8 cellular contexts compared by ENCODE assay signal in the genomic region with DNA sequence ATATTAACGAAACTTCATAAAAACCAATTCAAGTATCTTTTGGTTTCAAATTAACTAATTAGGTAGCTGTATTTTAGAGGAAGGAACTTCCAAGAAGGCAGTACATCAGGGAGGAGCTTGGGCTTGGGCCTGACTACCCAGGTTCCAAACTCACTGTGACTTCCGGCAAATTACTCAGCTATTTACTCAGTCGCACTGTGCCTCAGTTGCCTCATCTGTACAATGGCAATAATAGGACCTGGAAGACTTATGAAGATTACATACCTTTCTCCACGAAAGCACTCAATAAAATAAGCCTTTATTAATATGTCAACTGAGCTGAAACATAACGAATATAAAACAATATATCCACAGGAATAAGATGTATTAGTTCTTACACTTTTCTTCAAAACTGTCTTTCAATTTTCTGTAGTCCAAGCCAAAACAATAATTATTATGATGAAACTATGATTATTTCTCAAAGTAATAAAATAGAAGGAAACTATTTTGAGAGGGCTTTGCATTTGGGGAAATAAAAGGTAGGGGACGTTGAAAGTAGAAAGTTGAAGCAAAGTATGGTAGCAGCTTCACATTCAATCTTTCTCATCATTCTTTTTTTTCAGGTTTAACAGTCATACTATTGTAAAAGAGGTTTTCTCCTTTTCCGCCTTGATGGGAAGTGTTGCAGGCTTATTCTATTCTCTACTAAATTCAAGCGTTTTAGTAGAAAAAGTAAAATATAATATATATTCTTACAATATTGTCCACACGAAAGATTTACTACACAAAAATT. TPM values are rescaled to one million over a fixed set of nuclear protein-coding genes. Genes with fewer than 3 reads are reported as not detected.
DNase-seq lines count a peak whose midpoint lies in the region; ATAC-seq, FAIRE-seq and TF ChIP-seq lines count a peak whose summit lies in the region.

No MANE protein-coding gene starts in this region.

- H3K9ac ChIP-seq in K562 (ENCODE audit: insufficient read depth in 1 of 2, low read depth in 2 of 2, low read length in 2 of 2), result peak overlapping the region in 1 of 2 experiments; percentile 73; a peak in 3 of 4 replicates

- no peaks in the 10 kb centered on the region for H3K36me3 Mint-ChIP-seq in memory B cell

- H4K20me1 ChIP-seq in K562 (replicated peaks; ENCODE audit: control insufficient read depth, insufficient read depth, low read length), result no peaks in the 10 kb centered on the region

- H3K4me1 ChIP-seq in cardiac muscle cell (ENCODE audit: low read depth), result peaks cover 5% of the 10 kb centered on the region
- peaks cover 5 to 8% of the 10 kb centered on the region in 2 experiments; a peak in 3 of 5 replicates for H3K4me1 ChIP-seq in K562 (replicated peaks in 1 of 2; ENCODE audit: control insufficient read depth in 2 of 2, insufficient read depth in 2 of 2, low read length in 2 of 2)
- no peaks in the 10 kb centered on the region for H3K4me1 ChIP-seq in urinary bladder (ENCODE audit: insufficient read depth)

- ATAC-seq in Right ventricle myocardium superior (ENCODE audit: poor library complexity) (no peak), K562 (no peak), memory B cell (ENCODE audit: low read depth) (no peak)

- no peak for TF ChIP-seq RAD21 in K562 (CRISPR knock-in tag; conservative IDR thresholded peaks at IDR 0.05 in 1 of 2, IDR thresholded peaks at IDR 0.05 in 1 of 2)

- H3K4me2 ChIP-seq in K562 (ENCODE audit: insufficient read depth, low read length), result peak overlapping the region; percentile 87

- BruUV-seq in K562 (replicated peaks; lab: Mats Ljungman, UMichigan), result no TSS peak

- H3K79me2 ChIP-seq in K562 (ENCODE audit: control insufficient read depth, insufficient read depth, low read length), result no peaks in the 10 kb centered on the region

- CTCF ChIA-PET in K562 (lab: Yijun Ruan, JAX; ENCODE audit: low intra/inter-chr PET ratio), result no interaction called here

- POLR2A ChIA-PET in K562 (lab: Yijun Ruan, JAX), result interaction anchor here (0.5 to 3.5 kb wide), 14 partner anchors 9 to 827 kb away, joined by 3 to 25 read pairs (median 4); a partner anchor contains a TSS

- H3K27ac ChIP-seq in cardiac muscle cell (peak overlapping the region; percentile 87), K562 (ENCODE audit: extremely low read depth, low read depth, low read length) (peak overlapping the region; percentile 92), urinary bladder (ENCODE audit: low read depth) (peak overlapping the region; percentile 73)

- TF ChIP-seq POLR2A in K562 (conservative IDR thresholded peaks at IDR 0.05), result no peak

- H3K4me3 Mint-ChIP-seq in memory B cell, result peak overlapping the region; percentile 93

- TF ChIP-seq CTCF in cardiac muscle cell (IDR thresholded peaks at IDR 0.05; ENCODE audit: low read depth, low read length) (no peak), K562 (IDR thresholded peaks at IDR 0.05 in 2 of 3, conservative IDR thresholded peaks at IDR 0.05 in 1 of 3; ENCODE audit: insufficient read depth in 2 of 3, low read depth in 1 of 3, low read length in 3 of 3) (no peak)

- H3K36me3 ChIP-seq in cardiac muscle cell (no peaks in the 10 kb centered on the region), K562 (ENCODE audit: control insufficient read depth, insufficient read depth, low read length) (no peaks in the 10 kb centered on the region), urinary bladder (ENCODE audit: insufficient read depth) (no peaks in the 10 kb centered on the region)

- H3K27ac Mint-ChIP-seq in memory B cell, result peak overlapping the region; percentile 100

- H3K27me3 ChIP-seq in cardiac muscle cell (no peaks in the 10 kb centered on the region), K562 (ENCODE audit: control insufficient read depth in 2 of 2, insufficient read depth in 2 of 2, low read length in 2 of 2) (no peaks in the 10 kb centered on the region)

- DNase-seq in cardiac muscle cell (ENCODE audit: low read depth in 1 of 2, low spot score in 1 of 2) (no peak), Right ventricle myocardium superior (no peak), K562 (ENCODE audit: extremely low read depth in 1 of 4, low spot score in 3 of 4) (peak in 1 of 4 experiments; percentile 47), memory B cell (ENCODE audit: low spot score in 2 of 2) (no peak), DMS 273 (lab: John Stamatoyannopoulos, UW; ENCODE audit: unreplicated experiment) (no peak)
- DNase-seq in activated CD8-positive, alpha-beta memory T cell treated with anti-CD3 and anti-CD28 coated beads, Interleukin-2, amount 50 U/mL, for 4 hours, result no peak
- no peak for DNase-seq in activated CD4-positive, alpha-beta T cell treated with anti-CD3 and anti-CD28 coated beads for 1 hour

- FAIRE-seq in K562 (lab: Jason Lieb, UNC), result no peak

- no peak for TF ChIP-seq EP300 in K562 (IDR thresholded peaks at IDR 0.05; ENCODE audit: low read length)

- no peaks in the 10 kb centered on the region for H3K9me1 ChIP-seq in K562 (ENCODE audit: control insufficient read depth, insufficient read depth, low read length)

- peak overlapping the region; percentile 90 for H2AFZ ChIP-seq in K562 (ENCODE audit: low read depth, low read length)

- H3K9me3 ChIP-seq in cardiac muscle cell (ENCODE audit: low read depth) (no peaks in the 10 kb centered on the region), K562 (replicated peaks; ENCODE audit: control insufficient read depth, insufficient read depth, low read depth, low read length) (no peaks in the 10 kb centered on the region)

- H3K9me3 Mint-ChIP-seq in memory B cell, result no peaks in the 10 kb centered on the region

- peaks cover 11% of the 10 kb centered on the region for H3K4me1 Mint-ChIP-seq in memory B cell

- intact Hi-C loops in Right ventricle myocardium superior (cut with DNase I), result loop anchor here (5.0 kb wide), 1 partner anchor 226 kb away; a partner anchor contains a TSS
- intact Hi-C loops in K562 (cut with micrococcal nuclease), result loop anchor here (2.0 to 5.0 kb wide), 2 partner anchors 88 to 696 kb away; a partner anchor contains a TSS

- in situ Hi-C loops in K562 (cut with MboI), result no loop called here

- H3K4me3 ChIP-seq in cardiac muscle cell, result peak overlapping the region; percentile 77
- H3K4me3 ChIP-seq in K562, result peak overlapping the region; percentile 44
- peak overlapping the region; percentile 64 for H3K4me3 ChIP-seq in urinary bladder (ENCODE audit: low read depth, low read length)

- peaks cover 3% of the 10 kb centered on the region for H3K27me3 Mint-ChIP-seq in memory B cell

- WGBS in K562 (ENCODE audit: insufficient coverage, low coverage, missing lambda C conversion rate), result 19% methylated on average over 9 of the region's 9 CpGs
- WGBS in urinary bladder, result 51% methylated on average over 9 of the region's 9 CpGs

TF ChIP-seq in K562, 482 proteins besides CTCF, POLR2A, EP300 and RAD21 (continues in another document):
- TF ChIP-seq, protein P1, sequence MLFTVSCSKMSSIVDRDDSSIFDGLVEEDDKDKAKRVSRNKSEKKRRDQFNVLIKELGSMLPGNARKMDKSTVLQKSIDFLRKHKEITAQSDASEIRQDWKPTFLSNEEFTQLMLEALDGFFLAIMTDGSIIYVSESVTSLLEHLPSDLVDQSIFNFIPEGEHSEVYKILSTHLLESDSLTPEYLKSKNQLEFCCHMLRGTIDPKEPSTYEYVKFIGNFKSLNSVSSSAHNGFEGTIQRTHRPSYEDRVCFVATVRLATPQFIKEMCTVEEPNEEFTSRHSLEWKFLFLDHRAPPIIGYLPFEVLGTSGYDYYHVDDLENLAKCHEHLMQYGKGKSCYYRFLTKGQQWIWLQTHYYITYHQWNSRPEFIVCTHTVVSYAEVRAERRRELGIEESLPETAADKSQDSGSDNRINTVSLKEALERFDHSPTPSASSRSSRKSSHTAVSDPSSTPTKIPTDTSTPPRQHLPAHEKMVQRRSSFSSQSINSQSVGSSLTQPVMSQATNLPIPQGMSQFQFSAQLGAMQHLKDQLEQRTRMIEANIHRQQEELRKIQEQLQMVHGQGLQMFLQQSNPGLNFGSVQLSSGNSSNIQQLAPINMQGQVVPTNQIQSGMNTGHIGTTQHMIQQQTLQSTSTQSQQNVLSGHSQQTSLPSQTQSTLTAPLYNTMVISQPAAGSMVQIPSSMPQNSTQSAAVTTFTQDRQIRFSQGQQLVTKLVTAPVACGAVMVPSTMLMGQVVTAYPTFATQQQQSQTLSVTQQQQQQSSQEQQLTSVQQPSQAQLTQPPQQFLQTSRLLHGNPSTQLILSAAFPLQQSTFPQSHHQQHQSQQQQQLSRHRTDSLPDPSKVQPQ (CRISPR knock-in tag; IDR thresholded peaks at IDR 0.05; ENCODE audit: borderline replicate concordance), result no peak
- TF ChIP-seq GABPA (tag; conservative IDR thresholded peaks at IDR 0.05; ENCODE audit: low read depth), result peak; percentile 52
- no peak for TF ChIP-seq ZEB2 (IDR thresholded peaks at IDR 0.05)
- TF ChIP-seq MECOM (CRISPR knock-in tag; IDR thresholded peaks at IDR 0.05), result 0 out of 2 replicates have a peak, but pooled peaks have one; percentile 16
- TF ChIP-seq ZNF165 (CRISPR knock-in tag; IDR thresholded peaks at IDR 0.05; ENCODE audit: borderline replicate concordance), result no peak
- TF ChIP-seq TOE1 (IDR thresholded peaks at IDR 0.05; ENCODE audit: borderline replicate concordance), result no peak
- TF ChIP-seq TOE1 (CRISPR knock-in tag; IDR thresholded peaks at IDR 0.05; ENCODE audit: borderline replicate concordance, low read depth), result no peak

RNA-seq across cellular contexts. Expression of a gene that starts 10.5 kb away (rescaled TPM):
- not detected in 2 replicates for total RNA-seq in cardiac muscle cell
- polyA plus RNA-seq in cardiac muscle cell, result not detected in 2 replicates
- not detected for total RNA-seq in Right ventricle myocardium superior
- total RNA-seq in K562 (2011; cell fraction: chromatin; rRNA removed; ENCODE audit: low replicate concordance), result 0.76 and 3.1 TPM in 2 replicates
- 0.67 and 1.1 TPM in 2 replicates for total RNA-seq in K562 (2011; cell fraction: nucleolus; rRNA removed)
- total RNA-seq in K562 (2011; cell fraction: nucleoplasm; rRNA removed), result 0.73 TPM in 1 of 2 replicates, not detected in the other
- total RNA-seq in K562 (2014; rRNA removed), result 0.32 and 0.61 TPM in 2 replicates
- 0.80 and 0.99 TPM in 2 replicates for total RNA-seq in K562 (2014; rRNA removed; fragmentation: Illumina TruSeq; extraction: Trizol)
- 0.30 and 0.40 TPM in 2 replicates for total RNA-seq in K562 (2015; rRNA removed; fragmentation: Illumina TruSeq; extraction: Trizol)
- total RNA-seq in K562 (2021), result 0.95 and 1.1 TPM in 2 replicates
- 0.06 TPM in 1 of 2 replicates, not detected in the other for polyA plus RNA-seq in K562 (2011; rRNA removed)
- 0.09 TPM in 1 of 2 replicates, not detected in the other for polyA plus RNA-seq in K562 (2011; cell fraction: cytosol; rRNA removed)
- polyA plus RNA-seq in K562 (2011; cell fraction: nucleus; rRNA removed), result not detected in 2 replicates
- polyA plus RNA-seq in K562 (2012), result 0.40 and 0.76 TPM in 2 replicates
- polyA plus RNA-seq in K562 (2014; fragmentation: Illumina TruSeq; extraction: Trizol), result 1.00 and 1.5 TPM in 2 replicates
- 1 to 10 TPM; 2.5 to 3.1 TPM for polyA plus RNA-seq in K562 (2014; fragmentation: Nextera tagmentation; extraction: Ambion mirVana)
- 0.50 and 1.1 TPM in 2 replicates for polyA plus RNA-seq in K562 (2014; rRNA removed)
- not detected in 2 replicates for polyA minus RNA-seq in K562 (2011; rRNA and poly(A)+ RNA removed)
- not detected in 2 replicates for polyA minus RNA-seq in K562 (2011; cell fraction: cytosol; rRNA and poly(A)+ RNA removed)
- polyA minus RNA-seq in K562 (2011; cell fraction: nucleus; rRNA and poly(A)+ RNA removed), result not detected in 2 replicates
- total RNA-seq in urinary bladder, result not detected
- not detected for polyA plus RNA-seq in urinary bladder
